25 cellular contexts compared by ENCODE assay signal in the genomic region with DNA sequence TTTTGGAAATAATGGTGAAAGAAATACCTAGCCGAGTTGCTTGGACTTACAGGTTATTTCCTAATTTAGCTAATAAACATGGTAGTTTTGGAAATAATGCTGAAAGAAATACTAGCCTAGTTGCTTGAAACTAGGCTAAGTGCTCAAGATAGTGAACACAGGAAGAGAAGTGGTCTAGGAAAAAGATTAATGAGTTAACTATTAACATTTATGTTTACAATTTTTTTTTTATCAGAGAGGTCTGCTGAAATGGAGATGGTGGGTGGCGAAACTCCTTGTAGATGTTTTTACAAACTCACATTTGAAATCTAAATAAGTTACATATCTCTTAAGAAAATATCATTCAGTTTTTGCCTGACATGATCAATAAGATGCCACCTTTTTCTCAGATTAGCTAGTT. TPM values are rescaled to one million over a fixed set of nuclear protein-coding genes. Genes with fewer than 3 reads are reported as not detected.
DNase-seq lines count a peak whose midpoint lies in the region; ATAC-seq and TF ChIP-seq lines count a peak whose summit lies in the region.
"Had no signal": no experiment of that assay in that cellular context is flagged by ENCODE, and none has a peak within 500 bp of the region (broad histone marks: within the 10 kb centered on the region; RNA-seq: fewer than 3 reads in every experiment).

No MANE protein-coding gene starts in this region.

- peaks cover 0 to 4% of the 10 kb centered on the region in 2 donors for H3K36me3 Mint-ChIP-seq in activated T-cell treated with anti-CD3 and anti-CD28 coated beads, Interleukin-2, amount 50 U/mL, for 72 hours (ENCODE audit: insufficient read depth in 2 of 2)
- H3K36me3 Mint-ChIP-seq in T-helper 17 cell (ENCODE audit: low read depth), result peaks cover 11% of the 10 kb centered on the region
- no peaks in the 10 kb centered on the region for H3K36me3 Mint-ChIP-seq in activated CD4-positive, alpha-beta memory T cell treated with anti-CD3 and anti-CD28 coated beads for 36 hours

- H3K27ac Mint-ChIP-seq in activated T-cell treated with anti-CD3 and anti-CD28 coated beads, Interleukin-2, amount 50 U/mL, for 72 hours, result peak overlapping the region; percentile 83
- peak overlapping the region; percentile 10 for H3K27ac Mint-ChIP-seq in T-helper 17 cell
- H3K27ac Mint-ChIP-seq in activated CD4-positive, alpha-beta memory T cell treated with anti-CD3 and anti-CD28 coated beads for 36 hours, result no peak overlapping the region
- H3K27ac Mint-ChIP-seq: activated CD8-positive, alpha-beta memory T cell treated with anti-CD3 and anti-CD28 coated beads, Interleukin-2, amount 10 ng/mL, durations not matched to agents 7 days and 5 days; activated T-helper 2 cell treated with anti-CD3 and anti-CD28 coated beads, Interferon-gamma antibody, Interleukin-2, Interleukin-4, amounts not matched to agents 10 μg/mL and 5 μg/mL and 100 μg/mL, durations not matched to agents 14 hours and 24 hours and 36 hours; B cell had no signal

- no peak overlapping the region for H3K4me2 ChIP-seq in OCI-LY7 (ENCODE audit: low read length)

- intact Hi-C loops in right lobe of liver (cut with DNase I), result no loop called here
- intact Hi-C loops in stomach (cut with DNase I; ENCODE audit: low total_unique reads), result no loop called here
- intact Hi-C loops in activated CD4-positive, alpha-beta memory T cell treated with anti-CD3 and anti-CD28 coated beads for 36 hours (cut with micrococcal nuclease), result loop anchor here (2.0 kb wide), 1 partner anchor 28 kb away; no protein-coding TSS in a partner anchor
- intact Hi-C loops in OCI-LY7 (cut with micrococcal nuclease; ENCODE audit: unreplicated experiment), result no loop called here

- peaks cover 42% of the 10 kb centered on the region for H3K4me1 Mint-ChIP-seq in activated T-cell treated with anti-CD3 and anti-CD28 coated beads, Interleukin-2, amount 50 U/mL, for 72 hours (ENCODE audit: low read depth)
- peaks cover 41% of the 10 kb centered on the region for H3K4me1 Mint-ChIP-seq in T-helper 17 cell
- peaks cover 48% of the 10 kb centered on the region for H3K4me1 Mint-ChIP-seq in activated CD4-positive, alpha-beta memory T cell treated with anti-CD3 and anti-CD28 coated beads for 36 hours (ENCODE audit: low read depth)

- H3K4me3 Mint-ChIP-seq in activated T-cell treated with anti-CD3 and anti-CD28 coated beads, Interleukin-2, amount 50 U/mL, for 72 hours, result no peak overlapping the region
- no peak overlapping the region for H3K4me3 Mint-ChIP-seq in T-helper 17 cell
- H3K4me3 Mint-ChIP-seq in activated CD4-positive, alpha-beta memory T cell treated with anti-CD3 and anti-CD28 coated beads for 36 hours, result no peak overlapping the region
- H3K4me3 Mint-ChIP-seq: activated CD4-positive, alpha-beta T cell treated with anti-CD3 and anti-CD28 coated beads, Interleukin-2, amount 10 ng/mL, durations not matched to agents 24 days and 14 days; activated CD8-positive, alpha-beta memory T cell treated with anti-CD3 and anti-CD28 coated beads, Interleukin-2, amount 10 ng/mL, durations not matched to agents 7 days and 5 days; activated naive CD8-positive, alpha-beta T cell treated with anti-CD3 and anti-CD28 coated beads, Interleukin-2, amount 50 U/mL, for 24 hours; B cell; IgD-negative memory B cell had no signal

- TF ChIP-seq POLR2A in right lobe of liver (IDR thresholded peaks at IDR 0.05) (no peak), stomach (IDR thresholded peaks at IDR 0.05) (no peak)

- CTCF ChIA-PET in activated CD4-positive, alpha-beta memory T cell treated with anti-CD3 and anti-CD28 coated beads for 36 hours (lab: Charles Lee), result interaction anchor here (0.7 to 2.0 kb wide), 3 partner anchors 9 to 39 kb away, joined by 3 to 5 read pairs (median 5); a partner anchor contains a TSS
- CTCF ChIA-PET in OCI-LY7 (lab: Charles Lee; ENCODE audit: unreplicated experiment), result interaction anchor here (0.6 kb wide), 1 partner anchor 544 kb away, joined by 6 read pairs; no protein-coding TSS in a partner anchor

- POLR2A ChIA-PET in activated CD4-positive, alpha-beta memory T cell treated with anti-CD3 and anti-CD28 coated beads for 36 hours (lab: Charles Lee), result interaction anchor here (0.6 to 1.1 kb wide), 3 partner anchors 31 to 1190 kb away, joined by 3 to 5 read pairs (median 3); no protein-coding TSS in a partner anchor
- POLR2A ChIA-PET in OCI-LY7 (lab: Charles Lee), result interaction anchor here (0.5 to 1.5 kb wide), 5 partner anchors 11 to 75 kb away, joined by 3 to 5 read pairs (median 3); no protein-coding TSS in a partner anchor

- H3K36me3 ChIP-seq in right lobe of liver, result no peaks in the 10 kb centered on the region
- H3K36me3 ChIP-seq in stomach, result peaks cover 0 to 8% (median 3%) of the 10 kb centered on the region in 4 donors
- H3K36me3 ChIP-seq in OCI-LY7 (ENCODE audit: insufficient read depth, low read length), result peaks cover 16% of the 10 kb centered on the region; the same call in 1 of the 2 replicates
- H3K36me3 ChIP-seq: tibial nerve had no signal

- no peaks in the 10 kb centered on the region for H3K9me3 ChIP-seq in T-helper 17 cell (ENCODE audit: control insufficient read depth, low read length, poor library complexity, severe bottlenecking)
- H3K9me3 ChIP-seq in right lobe of liver, result no peaks in the 10 kb centered on the region
- no peaks in the 10 kb centered on the region for H3K9me3 ChIP-seq in stomach
- no peaks in the 10 kb centered on the region for H3K9me3 ChIP-seq in OCI-LY7 (ENCODE audit: low read length)
- H3K9me3 ChIP-seq: tibial nerve had no signal

- H3K27me3 Mint-ChIP-seq in activated T-cell treated with anti-CD3 and anti-CD28 coated beads, Interleukin-2, amount 50 U/mL, for 72 hours (ENCODE audit: low read depth), result no peaks in the 10 kb centered on the region
- no peaks in the 10 kb centered on the region for H3K27me3 Mint-ChIP-seq in T-helper 17 cell
- H3K27me3 Mint-ChIP-seq in activated CD4-positive, alpha-beta memory T cell treated with anti-CD3 and anti-CD28 coated beads for 36 hours, result no peaks in the 10 kb centered on the region
- H3K27me3 Mint-ChIP-seq: activated CD4-positive, alpha-beta T cell treated with anti-CD3 and anti-CD28 coated beads, Interleukin-2, amount 10 ng/mL, durations not matched to agents 24 days and 14 days; activated CD8-positive, alpha-beta memory T cell treated with anti-CD3 and anti-CD28 coated beads, Interleukin-2, amount 10 ng/mL, durations not matched to agents 7 days and 5 days; activated naive CD8-positive, alpha-beta T cell treated with anti-CD3 and anti-CD28 coated beads, Interleukin-2, amount 50 U/mL, for 24 hours; B cell; IgD-negative memory B cell had no signal

- peaks cover 12% of the 10 kb centered on the region; the same call in 1 of the 2 replicates for H3K79me2 ChIP-seq in OCI-LY7 (ENCODE audit: insufficient read depth, low read depth, low read length)

- no peak for DNase-seq in activated T-cell treated with anti-CD3 and anti-CD28 coated beads, Interleukin-2, amount 50 U/mL, for 72 hours
- no peak for DNase-seq in activated T-cell treated with anti-CD3 and anti-CD28 coated beads, Interleukin-2, amount 50 U/mL, for 48 hours
- DNase-seq in T-helper 17 cell, result no peak
- DNase-seq in right lobe of liver, result no peak
- no peak for DNase-seq in stomach
- no peak for DNase-seq in activated CD4-positive, alpha-beta memory T cell treated with anti-CD3 and anti-CD28 coated beads for 36 hours
- no peak for DNase-seq in OCI-LY7 (ENCODE audit: low spot score)
- no peak for DNase-seq in GF-D8 (lab: John Stamatoyannopoulos, UW)
- DNase-seq: activated CD4-positive, alpha-beta T cell treated with anti-CD3 and anti-CD28 coated beads, Interleukin-2, amount 10 ng/mL, durations not matched to agents 24 days and 14 days; activated CD8-positive, alpha-beta memory T cell treated with anti-CD3 and anti-CD28 coated beads, Interleukin-2, amount 10 ng/mL, durations not matched to agents 7 days and 5 days; activated naive CD8-positive, alpha-beta T cell treated with anti-CD3 and anti-CD28 coated beads, Interleukin-2, amount 50 U/mL, for 24 hours; glutamatergic neuron; kidney glomerular epithelial cell; NCI-H1092 treated with DMSO at 0.1 percent for 48 hours; NCI-H2029 treated with DMSO at 0.1 percent for 48 hours; NCI-H345; stimulated activated CD4-positive, alpha-beta T cell treated with anti-CD3 and anti-CD28 coated beads, Interleukin-12 subunit alpha, Interleukin-12 subunit beta, amount 100 ng/mL, for 4 hours; stimulated activated CD4-positive, alpha-beta T cell treated with anti-CD3 and anti-CD28 coated beads, Interleukin-4, amount 100 ng/mL, for 24 hours; stimulated activated naive CD4-positive, alpha-beta T cell treated with Interleukin-2 at 50 U/mL for 16 hours; WERI-Rb-1 had no signal

- H3K4me3 ChIP-seq in right lobe of liver (no peak overlapping the region), stomach (no peak overlapping the region), OCI-LY7 (ENCODE audit: low read depth, low read length, poor library complexity, severe bottlenecking) (no peak overlapping the region)
- H3K4me3 ChIP-seq: tibial nerve had no signal

- peaks cover 5% of the 10 kb centered on the region; the same call in 1 of the 2 replicates for H4K20me1 ChIP-seq in OCI-LY7 (ENCODE audit: insufficient read depth, low read length)

- TF ChIP-seq EP300 in stomach (IDR thresholded peaks at IDR 0.05), result no peak

- H3K27ac ChIP-seq in right lobe of liver, result peak overlapping the region; percentile 4 to 28 (median 26)
- peak overlapping the region in 3 of 5 donors; percentile 40 to 57 (median 42) for H3K27ac ChIP-seq in stomach
- H3K27ac ChIP-seq in OCI-LY7 (ENCODE audit: low read depth, low read length, poor library complexity, severe bottlenecking), result no peak overlapping the region
- H3K27ac ChIP-seq: WERI-Rb-1 had no signal

- H3K9me3 Mint-ChIP-seq in activated T-cell treated with anti-CD3 and anti-CD28 coated beads, Interleukin-2, amount 50 U/mL, for 72 hours, result no peaks in the 10 kb centered on the region
- H3K9me3 Mint-ChIP-seq in activated CD4-positive, alpha-beta memory T cell treated with anti-CD3 and anti-CD28 coated beads for 36 hours, result no peaks in the 10 kb centered on the region
- H3K9me3 Mint-ChIP-seq: activated CD4-positive, alpha-beta T cell treated with anti-CD3 and anti-CD28 coated beads, Interleukin-2, amount 10 ng/mL, durations not matched to agents 24 days and 14 days; activated naive CD8-positive, alpha-beta T cell treated with anti-CD3 and anti-CD28 coated beads, Interleukin-2, amount 50 U/mL, for 24 hours; activated T-helper 2 cell treated with anti-CD3 and anti-CD28 coated beads, Interferon-gamma antibody, Interleukin-2, Interleukin-4, amounts not matched to agents 10 μg/mL and 5 μg/mL and 100 μg/mL, durations not matched to agents 14 hours and 24 hours and 36 hours; IgD-negative memory B cell had no signal

- H3K4me1 ChIP-seq in right lobe of liver (peaks cover 0 to 63% (median 7%) of the 10 kb centered on the region in 4 donors), stomach (peaks cover 47 to 96% (median 74%) of the 10 kb centered on the region in 4 donors), OCI-LY7 (ENCODE audit: insufficient read depth, low read length, poor library complexity, severe bottlenecking) (no peaks in the 10 kb centered on the region)

- no peak overlapping the region for H2AFZ ChIP-seq in OCI-LY7 (ENCODE audit: low read length)

- ATAC-seq in activated T-cell treated with anti-CD3 and anti-CD28 coated beads, Interleukin-2, amount 50 U/mL, for 72 hours (replicated peaks in 1 of 2), result no peak
- ATAC-seq in T-helper 17 cell (no peak), right lobe of liver (peak in 3 of 4 donors; percentile 14 to 46 (median 27))
- ATAC-seq: activated CD8-positive, alpha-beta memory T cell treated with anti-CD3 and anti-CD28 coated beads, Interleukin-2, amount 10 ng/mL, durations not matched to agents 7 days and 5 days had no signal

- BruUV-seq in OCI-LY7 (replicated peaks; lab: Mats Ljungman, UMichigan), result no TSS peak

- 53% methylated on average over 2 of the region's 2 CpGs for WGBS in right lobe of liver (ENCODE audit: insufficient coverage, low coverage, low lambda C conversion rate, missing lambda C conversion rate)
- 30 to 56% (median 48%) methylated on average over 2 of the region's 2 CpGs for WGBS in stomach, 5 donors

- H3K9me2 ChIP-seq in OCI-LY7 (ENCODE audit: insufficient read depth, low read length), result no peaks in the 10 kb centered on the region

- TF ChIP-seq CTCF in right lobe of liver (IDR thresholded peaks at IDR 0.05), result no peak
- no peak for TF ChIP-seq CTCF in stomach (IDR thresholded peaks at IDR 0.05)
- TF ChIP-seq CTCF in OCI-LY7 (conservative IDR thresholded peaks at IDR 0.05; ENCODE audit: low read length), result no peak

- H3K27me3 ChIP-seq in right lobe of liver (no peaks in the 10 kb centered on the region), stomach (no peaks in the 10 kb centered on the region)
- H3K27me3 ChIP-seq: tibial nerve had no signal

RNA-seq across cellular contexts. Expression of a gene that starts 39.2 kb away (rescaled TPM):
- 10 to 100 TPM; 53.0 to 63.4 TPM for total RNA-seq in activated T-cell treated with anti-CD3 and anti-CD28 coated beads, Interleukin-2, amount 50 U/mL, for 72 hours
- 10 to 100 TPM; 43.7 to 48.1 TPM for total RNA-seq in T-helper 17 cell
- 10 to 100 TPM; 37.9 to 53.3 (median 45.3) TPM for total RNA-seq in right lobe of liver
- 100 to 1,000 TPM in 2 of 5 donors, 10 to 100 TPM in 3; 35.6 to 297 (median 57.2) TPM for total RNA-seq in stomach
- 10 to 100 TPM; 12.3 to 26.1 (median 13.9) TPM for polyA plus RNA-seq in stomach
- 10 to 100 TPM; 39.3 to 44.0 TPM for total RNA-seq in activated CD4-positive, alpha-beta memory T cell treated with anti-CD3 and anti-CD28 coated beads for 36 hours
- 30.2 and 38.7 TPM in 2 replicates for total RNA-seq in OCI-LY7 (2014; rRNA removed; shearing (Covaris generic))
- total RNA-seq in OCI-LY7 (2022), result 43.1 and 45.3 TPM in 2 replicates

RNA-seq across cellular contexts. Expression of a gene that starts 42.4 kb away (rescaled TPM):
- total RNA-seq in activated T-cell treated with anti-CD3 and anti-CD28 coated beads, Interleukin-2, amount 50 U/mL, for 72 hours, result under 1 TPM in 1 of 2 donors, not detected in 1; 0.44 TPM
- total RNA-seq in T-helper 17 cell (under 1 TPM in 1 of 2 donors, not detected in 1; 0.37 TPM), right lobe of liver (under 1 TPM; 0.06 to 0.33 (median 0.09) TPM), stomach (under 1 TPM in 2 of 5 donors, not detected in 3; 0.14 to 0.58 TPM), OCI-LY7 (2022) (not detected in 2 replicates)
- under 1 TPM in 2 of 3 donors, not detected in 1; 0.12 to 0.15 TPM for polyA plus RNA-seq in stomach
- not detected for total RNA-seq in activated CD4-positive, alpha-beta memory T cell treated with anti-CD3 and anti-CD28 coated beads for 36 hours
- total RNA-seq in OCI-LY7 (2014; rRNA removed; shearing (Covaris generic)), result not detected in 2 replicates
- total RNA-seq: activated CD4-positive, alpha-beta T cell treated with anti-CD3 and anti-CD28 coated beads, Interleukin-2, amount 10 ng/mL, durations not matched to agents 24 days and 14 days; activated CD8-positive, alpha-beta memory T cell treated with anti-CD3 and anti-CD28 coated beads, Interleukin-2, amount 10 ng/mL, durations not matched to agents 7 days and 5 days; activated T-helper 2 cell treated with anti-CD3 and anti-CD28 coated beads, Interferon-gamma antibody, Interleukin-2, Interleukin-4, amounts not matched to agents 10 μg/mL and 5 μg/mL and 100 μg/mL, durations not matched to agents 14 hours and 24 hours and 36 hours; B cell; T-helper 2 cell treated with Interferon-gamma antibody and Interleukin-4, amounts not matched to agents 100 ng/mL and 5 ng/mL, for 36 hours had no signal
- polyA plus RNA-seq: IgD-negative memory B cell had no signal

Comparison
In these comparisons a context has a peak if more than half of its experiments do, and no peak if none do; other contexts are left out.
1. ATAC-seq: peak in right lobe of liver (3 of 4); none in activated T-cell treated with anti-CD3 and anti-CD28 coated beads, Interleukin-2, amount 50 U/mL, for 72 hours (0 of 2) and T-helper 17 cell (single experiment).